ENCODE assay signal across 1 cellular context in the genomic region with DNA sequence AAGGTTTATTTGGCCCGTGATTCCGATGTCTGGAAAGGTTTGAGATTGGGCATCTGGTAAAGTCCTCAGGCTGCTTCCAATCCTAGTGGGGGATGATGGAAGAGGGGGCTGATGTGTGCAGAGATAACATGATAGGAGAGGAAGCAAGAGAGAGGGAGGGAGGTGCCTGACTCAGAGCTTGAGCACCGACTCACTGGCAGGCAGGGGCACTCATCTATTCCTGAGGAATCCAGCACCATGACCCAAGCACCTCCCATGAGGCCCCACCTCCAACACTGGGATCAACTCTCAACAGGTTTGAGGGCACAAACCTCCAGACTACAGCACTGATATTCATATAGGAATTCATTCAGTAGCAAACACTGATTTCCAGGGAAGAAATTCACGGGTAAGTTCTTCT.
TF ChIP-seq lines count a peak whose summit lies in the region.

No MANE protein-coding gene starts in this region.

TF ChIP-seq in WTC11, 78 proteins besides CTCF, POLR2A, EP300 and RAD21:
- TF ChIP-seq ZNF396 (CRISPR knock-in tag; IDR thresholded peaks at IDR 0.05; ENCODE audit: borderline replicate concordance) (no peak), ZBTB21 (CRISPR knock-in tag; IDR thresholded peaks at IDR 0.05; ENCODE audit: borderline replicate concordance) (no peak), PRRX2 (CRISPR knock-in tag; IDR thresholded peaks at IDR 0.05) (no peak), CBFB (CRISPR knock-in tag; IDR thresholded peaks at IDR 0.05; ENCODE audit: low read depth) (no peak), SMAD4 (CRISPR knock-in tag; IDR thresholded peaks at IDR 0.05) (no peak), NR1H2 (CRISPR knock-in tag; IDR thresholded peaks at IDR 0.05) (no peak), TP53 (CRISPR knock-in tag; IDR thresholded peaks at IDR 0.05) (no peak), ESRRA (CRISPR knock-in tag; IDR thresholded peaks at IDR 0.05; ENCODE audit: borderline replicate concordance) (no peak), JAZF1 (CRISPR knock-in tag; IDR thresholded peaks at IDR 0.05) (no peak), RELA (CRISPR knock-in tag; IDR thresholded peaks at IDR 0.05; ENCODE audit: borderline replicate concordance) (no peak), HMGA2 (CRISPR knock-in tag; IDR thresholded peaks at IDR 0.05) (no peak), TCF7 (CRISPR knock-in tag; IDR thresholded peaks at IDR 0.05; ENCODE audit: low read depth) (no peak)
- TF ChIP-seq, protein P1, sequence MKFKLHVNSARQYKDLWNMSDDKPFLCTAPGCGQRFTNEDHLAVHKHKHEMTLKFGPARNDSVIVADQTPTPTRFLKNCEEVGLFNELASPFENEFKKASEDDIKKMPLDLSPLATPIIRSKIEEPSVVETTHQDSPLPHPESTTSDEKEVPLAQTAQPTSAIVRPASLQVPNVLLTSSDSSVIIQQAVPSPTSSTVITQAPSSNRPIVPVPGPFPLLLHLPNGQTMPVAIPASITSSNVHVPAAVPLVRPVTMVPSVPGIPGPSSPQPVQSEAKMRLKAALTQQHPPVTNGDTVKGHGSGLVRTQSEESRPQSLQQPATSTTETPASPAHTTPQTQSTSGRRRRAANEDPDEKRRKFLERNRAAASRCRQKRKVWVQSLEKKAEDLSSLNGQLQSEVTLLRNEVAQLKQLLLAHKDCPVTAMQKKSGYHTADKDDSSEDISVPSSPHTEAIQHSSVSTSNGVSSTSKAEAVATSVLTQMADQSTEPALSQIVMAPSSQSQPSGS (CRISPR knock-in tag; IDR thresholded peaks at IDR 0.05; ENCODE audit: borderline replicate concordance, low read depth), result no peak
- TF ChIP-seq, protein P2, sequence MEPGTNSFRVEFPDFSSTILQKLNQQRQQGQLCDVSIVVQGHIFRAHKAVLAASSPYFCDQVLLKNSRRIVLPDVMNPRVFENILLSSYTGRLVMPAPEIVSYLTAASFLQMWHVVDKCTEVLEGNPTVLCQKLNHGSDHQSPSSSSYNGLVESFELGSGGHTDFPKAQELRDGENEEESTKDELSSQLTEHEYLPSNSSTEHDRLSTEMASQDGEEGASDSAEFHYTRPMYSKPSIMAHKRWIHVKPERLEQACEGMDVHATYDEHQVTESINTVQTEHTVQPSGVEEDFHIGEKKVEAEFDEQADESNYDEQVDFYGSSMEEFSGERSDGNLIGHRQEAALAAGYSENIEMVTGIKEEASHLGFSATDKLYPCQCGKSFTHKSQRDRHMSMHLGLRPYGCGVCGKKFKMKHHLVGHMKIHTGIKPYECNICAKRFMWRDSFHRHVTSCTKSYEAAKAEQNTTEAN (CRISPR knock-in tag; IDR thresholded peaks at IDR 0.05), result no peak
- TF ChIP-seq, protein P3, sequence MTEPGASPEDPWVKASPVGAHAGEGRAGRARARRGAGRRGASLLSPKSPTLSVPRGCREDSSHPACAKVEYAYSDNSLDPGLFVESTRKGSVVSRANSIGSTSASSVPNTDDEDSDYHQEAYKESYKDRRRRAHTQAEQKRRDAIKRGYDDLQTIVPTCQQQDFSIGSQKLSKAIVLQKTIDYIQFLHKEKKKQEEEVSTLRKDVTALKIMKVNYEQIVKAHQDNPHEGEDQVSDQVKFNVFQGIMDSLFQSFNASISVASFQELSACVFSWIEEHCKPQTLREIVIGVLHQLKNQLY (CRISPR knock-in tag; IDR thresholded peaks at IDR 0.05), result no peak
- TF ChIP-seq, protein P4, sequence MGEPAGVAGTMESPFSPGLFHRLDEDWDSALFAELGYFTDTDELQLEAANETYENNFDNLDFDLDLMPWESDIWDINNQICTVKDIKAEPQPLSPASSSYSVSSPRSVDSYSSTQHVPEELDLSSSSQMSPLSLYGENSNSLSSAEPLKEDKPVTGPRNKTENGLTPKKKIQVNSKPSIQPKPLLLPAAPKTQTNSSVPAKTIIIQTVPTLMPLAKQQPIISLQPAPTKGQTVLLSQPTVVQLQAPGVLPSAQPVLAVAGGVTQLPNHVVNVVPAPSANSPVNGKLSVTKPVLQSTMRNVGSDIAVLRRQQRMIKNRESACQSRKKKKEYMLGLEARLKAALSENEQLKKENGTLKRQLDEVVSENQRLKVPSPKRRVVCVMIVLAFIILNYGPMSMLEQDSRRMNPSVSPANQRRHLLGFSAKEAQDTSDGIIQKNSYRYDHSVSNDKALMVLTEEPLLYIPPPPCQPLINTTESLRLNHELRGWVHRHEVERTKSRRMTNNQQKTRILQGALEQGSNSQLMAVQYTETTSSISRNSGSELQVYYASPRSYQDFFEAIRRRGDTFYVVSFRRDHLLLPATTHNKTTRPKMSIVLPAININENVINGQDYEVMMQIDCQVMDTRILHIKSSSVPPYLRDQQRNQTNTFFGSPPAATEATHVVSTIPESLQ (CRISPR knock-in tag; IDR thresholded peaks at IDR 0.05), result no peak
- TF ChIP-seq, protein P5, sequence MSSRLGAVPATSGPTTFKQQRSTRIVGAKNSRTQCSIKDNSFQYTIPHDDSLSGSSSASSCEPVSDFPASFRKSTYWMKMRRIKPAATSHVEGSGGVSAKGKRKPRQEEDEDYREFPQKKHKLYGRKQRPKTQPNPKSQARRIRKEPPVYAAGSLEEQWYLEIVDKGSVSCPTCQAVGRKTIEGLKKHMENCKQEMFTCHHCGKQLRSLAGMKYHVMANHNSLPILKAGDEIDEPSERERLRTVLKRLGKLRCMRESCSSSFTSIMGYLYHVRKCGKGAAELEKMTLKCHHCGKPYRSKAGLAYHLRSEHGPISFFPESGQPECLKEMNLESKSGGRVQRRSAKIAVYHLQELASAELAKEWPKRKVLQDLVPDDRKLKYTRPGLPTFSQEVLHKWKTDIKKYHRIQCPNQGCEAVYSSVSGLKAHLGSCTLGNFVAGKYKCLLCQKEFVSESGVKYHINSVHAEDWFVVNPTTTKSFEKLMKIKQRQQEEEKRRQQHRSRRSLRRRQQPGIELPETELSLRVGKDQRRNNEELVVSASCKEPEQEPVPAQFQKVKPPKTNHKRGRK (CRISPR knock-in tag; IDR thresholded peaks at IDR 0.05; ENCODE audit: borderline replicate concordance), result no peak
